ENCODE assay signal across 12 cellular contexts in the genomic region with DNA sequence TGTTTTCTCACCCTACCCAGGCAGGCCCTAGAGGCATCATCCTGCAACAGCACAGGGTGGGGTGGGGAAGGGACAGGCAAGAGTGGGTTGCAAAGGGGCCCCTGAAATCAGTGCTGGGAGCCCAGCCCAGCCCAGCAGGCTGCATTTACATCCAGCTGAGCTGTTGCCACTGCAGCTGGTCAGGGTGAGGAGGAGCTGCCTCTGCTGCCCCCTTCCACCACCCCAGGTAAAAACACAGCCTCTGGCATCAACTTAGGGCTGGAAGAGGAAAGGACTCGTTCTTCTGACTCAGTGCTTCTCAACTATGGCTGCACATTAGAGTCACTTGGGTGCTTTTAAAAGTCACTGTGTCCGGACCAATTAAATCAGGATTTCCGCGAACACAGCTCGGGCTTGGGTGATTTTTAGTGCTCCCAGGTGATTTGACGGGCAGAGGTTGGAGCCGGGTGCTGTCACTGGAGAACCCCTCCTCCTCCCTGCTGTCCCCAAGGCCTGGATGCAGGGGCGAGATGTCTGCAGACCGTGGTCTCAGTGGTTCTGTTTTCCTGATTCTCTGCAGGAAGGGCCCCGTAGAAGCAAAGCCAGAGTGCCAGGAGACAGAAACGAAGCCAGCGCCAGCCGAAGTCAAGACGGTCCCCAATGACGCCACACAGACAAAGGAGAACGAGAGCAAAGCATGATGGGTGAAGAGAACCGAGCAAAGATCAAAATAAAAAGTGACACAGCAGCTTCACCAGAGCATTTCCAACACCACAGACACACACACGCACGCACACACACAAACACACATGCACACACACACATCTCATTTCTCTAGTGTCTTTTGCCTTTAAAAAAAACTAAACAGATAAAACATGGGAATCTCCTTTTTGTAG. TPM values are rescaled to one million over a fixed set of nuclear protein-coding genes. Genes with fewer than 3 reads are reported as not detected.
A peak's percentile ranks its signal among the peaks of the same experiment; 100 is the strongest.
DNase-seq lines count a peak whose midpoint lies in the region; ATAC-seq and TF ChIP-seq lines count a peak whose summit lies in the region.
"Had no signal": no experiment of that assay in that cellular context is flagged by ENCODE, and none has a peak within 500 bp of the region (broad histone marks: within the 10 kb centered on the region; RNA-seq: fewer than 3 reads in every experiment).

No MANE protein-coding gene starts in this region.

- intact Hi-C loops in posterior vena cava (cut with DNase I) = no loop called here

- no peak for ATAC-seq in HG02759 (IDR thresholded peaks at IDR 0.05; ENCODE audit: unreplicated experiment)

- in situ Hi-C loops in astrocyte of the cerebellum (cut with HindIII; ENCODE audit: low sequenced_read_pairs) = no loop called here

- no peaks in the 10 kb centered on the region for H3K27me3 ChIP-seq in BE2C

- peak; percentile 52 for DNase-seq in BE2C
- peak; percentile 26 for DNase-seq in HEK293T (ENCODE audit: extremely low spot score)
- DNase-seq in astrocyte of the cerebellum (ENCODE audit: low read depth) = no peak
- DNase-seq in kidney tubule cell (ENCODE audit: low spot score) = peak; percentile 30
- DNase-seq in dedifferentiated amniotic fluid mesenchymal stem cell (ENCODE audit: extremely low spot score) = no peak
- DNase-seq in NCI-H1436 (lab: John Stamatoyannopoulos, UW) = no peak
- no peak for DNase-seq in posterior vena cava (ENCODE audit: low spot score)
- DNase-seq: activated gamma-delta T cell treated with Interleukin-2 at 50 U/mL for 16 hours, NCI-H446 treated with DMSO at 0.1 percent for 48 hours had no signal

- POLR2A ChIA-PET in HEK293T (lab: Yijun Ruan, JAX) = no interaction called here

- peaks cover 53% of the 10 kb centered on the region for H3K36me3 ChIP-seq in BE2C

- H3K9me3 ChIP-seq in BE2C = no peaks in the 10 kb centered on the region

- CTCF ChIA-PET in HEK293T (lab: Yijun Ruan, JAX) = no interaction called here

- TF ChIP-seq CTCF in BE2C (IDR thresholded peaks at IDR 0.05; ENCODE audit: low read depth, low read length) (peak; percentile 56), astrocyte of the cerebellum (IDR thresholded peaks at IDR 0.05; ENCODE audit: low read depth, low read length, missing control alignments) (peak; percentile 27)

- no peak overlapping the region for H3K4me3 ChIP-seq in BE2C (ENCODE audit: low read depth, low read length)
- H3K4me3 ChIP-seq in astrocyte of the cerebellum (ENCODE audit: low read depth, low read length) = no peak overlapping the region
- H3K4me3 ChIP-seq: lung, skin epidermis had no signal

- peaks cover 17% of the 10 kb centered on the region for H3K4me1 ChIP-seq in BE2C

TF ChIP-seq in HEK293T, 16 proteins besides CTCF, POLR2A, EP300 and RAD21:
- TF ChIP-seq CTBP1 (IDR thresholded peaks at IDR 0.05; ENCODE audit: borderline replicate concordance) (no peak), LEF1 (IDR thresholded peaks at IDR 0.05; ENCODE audit: borderline replicate concordance) (no peak), FOXM1 (IDR thresholded peaks at IDR 0.05; ENCODE audit: borderline replicate concordance) (no peak), ZNF384 (IDR thresholded peaks at IDR 0.05) (no peak), BHLHE40 (IDR thresholded peaks at IDR 0.05; ENCODE audit: borderline replicate concordance) (no peak), HDGF (IDR thresholded peaks at IDR 0.05; ENCODE audit: borderline replicate concordance) (no peak), NFRKB (IDR thresholded peaks at IDR 0.05) (no peak)
- TF ChIP-seq, protein P1, sequence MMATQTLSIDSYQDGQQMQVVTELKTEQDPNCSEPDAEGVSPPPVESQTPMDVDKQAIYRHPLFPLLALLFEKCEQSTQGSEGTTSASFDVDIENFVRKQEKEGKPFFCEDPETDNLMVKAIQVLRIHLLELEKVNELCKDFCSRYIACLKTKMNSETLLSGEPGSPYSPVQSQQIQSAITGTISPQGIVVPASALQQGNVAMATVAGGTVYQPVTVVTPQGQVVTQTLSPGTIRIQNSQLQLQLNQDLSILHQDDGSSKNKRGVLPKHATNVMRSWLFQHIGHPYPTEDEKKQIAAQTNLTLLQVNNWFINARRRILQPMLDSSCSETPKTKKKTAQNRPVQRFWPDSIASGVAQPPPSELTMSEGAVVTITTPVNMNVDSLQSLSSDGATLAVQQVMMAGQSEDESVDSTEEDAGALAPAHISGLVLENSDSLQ (IDR thresholded peaks at IDR 0.05) = no peak

RNA-seq across cellular contexts. Expression of gene TTC12, which starts 39.4 kb away (rescaled TPM):
- polyA plus RNA-seq in BE2C (2012; ENCODE audit: insufficient read depth, insufficient read length, low read depth) = 11.8 TPM
- total RNA-seq in posterior vena cava = 10 to 100 TPM in 1 of 2 donors, 1 to 10 TPM in 1; 4.9 to 10.3 TPM

Comparison
In these comparisons a context has a peak if more than half of its experiments do, and no peak if none do; other contexts are left out.
1. DNase-seq: peak in BE2C (single experiment), HEK293T (single experiment) and kidney tubule cell (single experiment); none in astrocyte of the cerebellum (single experiment), dedifferentiated amniotic fluid mesenchymal stem cell (single experiment), NCI-H1436 (single experiment) and posterior vena cava (single experiment).